ENCODE assay signal across 16 cellular contexts in genomic region chr1:201400257-201401230, GRCh38. TPM values are rescaled to one million over a fixed set of nuclear protein-coding genes. Genes with fewer than 3 reads are reported as not detected.
A peak's percentile ranks its signal among the peaks of the same experiment; 100 is the strongest.
DNase-seq lines count a peak whose midpoint lies in the region; ATAC-seq and TF ChIP-seq lines count a peak whose summit lies in the region.
"Had no signal": no experiment of that assay in that cellular context is flagged by ENCODE, and none has a peak within 500 bp of the region (broad histone marks: within the 10 kb centered on the region; RNA-seq: fewer than 3 reads in every experiment).

No MANE protein-coding gene starts in this region.

- 80% methylated on average over 12 of the region's 12 CpGs for WGBS in right cardiac atrium

- H3K27ac ChIP-seq in right cardiac atrium (ENCODE audit: low read length) = peak overlapping the region; percentile 9
- no peak overlapping the region for H3K27ac ChIP-seq in dorsolateral prefrontal cortex

- DNase-seq in Right ventricle myocardium superior = no peak
- DNase-seq in cardiac septum (ENCODE audit: low spot score) = no peak
- DNase-seq in right cardiac atrium = no peak
- peak; percentile 42 for DNase-seq in myocyte (ENCODE audit: low read depth)
- DNase-seq in dorsolateral prefrontal cortex = no peak
- DNase-seq: 8988T; activated CD4-positive, alpha-beta T cell treated with anti-CD3 and anti-CD28 coated beads for 1 hour; activated T-cell treated with anti-CD3 and anti-CD28 coated beads, Interleukin-2, amount 50 U/mL, for 1 hour; CD4-positive, alpha-beta memory T cell; GDM1; naive B cell; stimulated activated naive B cell treated with anti-CD40 and anti-IgM and Interleukin-4, amounts not matched to agents 10 μg/mL and 1 μg/mL and 100 μg/mL, for 72 hours had no signal

- ATAC-seq in Right ventricle myocardium superior (ENCODE audit: poor library complexity) = peak; percentile 21
- ATAC-seq in right cardiac atrium = no peak
- ATAC-seq in GM18520 (IDR thresholded peaks at IDR 0.05; ENCODE audit: unreplicated experiment) = no peak
- no peak for ATAC-seq in GM21576 (IDR thresholded peaks at IDR 0.05; ENCODE audit: unreplicated experiment)
- ATAC-seq in HG02588 (IDR thresholded peaks at IDR 0.05; ENCODE audit: unreplicated experiment) = no peak
- ATAC-seq: stimulated activated naive B cell treated with anti-CD40 and anti-IgM and Interleukin-4, amounts not matched to agents 10 μg/mL and 1 μg/mL and 100 μg/mL, for 72 hours had no signal

- H3K27me3 ChIP-seq in right cardiac atrium (ENCODE audit: control insufficient read depth, insufficient read depth) (no peaks in the 10 kb centered on the region), dorsolateral prefrontal cortex (peaks cover 0 to 34% (median 23%) of the 10 kb centered on the region in 45 donors)

- no peaks in the 10 kb centered on the region for H3K9me3 ChIP-seq in right cardiac atrium (ENCODE audit: control insufficient read depth, low read length)

- H3K4me1 ChIP-seq in right cardiac atrium (ENCODE audit: control insufficient read depth, insufficient read depth, low read length) = peaks cover 2% of the 10 kb centered on the region

- TF ChIP-seq CTCF in dorsolateral prefrontal cortex (IDR thresholded peaks at IDR 0.05 in 54 of 56, conservative IDR thresholded peaks at IDR 0.05 in 2 of 56; ENCODE audit: low read depth in 1 of 56, partially characterized antibody in 56 of 56) = no peak

- intact Hi-C loops in Right ventricle myocardium superior (cut with DNase I) (no loop called here), cardiac septum (cut with DNase I) (loop anchor here (5.0 kb wide), 1 partner anchor 128 kb away; no protein-coding TSS in a partner anchor), right cardiac atrium (cut with DNase I) (loop anchor here in 1 of 4 donors (10.0 kb wide), 1 partner anchor 146 kb away; no protein-coding TSS in a partner anchor), dorsolateral prefrontal cortex (cut with DNase I) (no loop called here)

- H3K4me3 ChIP-seq in right cardiac atrium (ENCODE audit: low read length) = no peak overlapping the region
- H3K4me3 ChIP-seq in dorsolateral prefrontal cortex = no peak overlapping the region

RNA-seq across cellular contexts. Expression of gene LAD1, which starts 1.4 kb away (rescaled TPM):
- total RNA-seq in Right ventricle myocardium superior = 1.9 TPM
- total RNA-seq in cardiac septum = 12.4 TPM
- total RNA-seq in right cardiac atrium = 1 to 10 TPM; 1.3 to 4.0 (median 2.4) TPM
- polyA plus RNA-seq in right cardiac atrium = 5.0 TPM
- total RNA-seq in myocyte = 22.3 and 27.0 TPM in 2 replicates
- polyA plus RNA-seq in myocyte (2012) = 6.8 TPM
- total RNA-seq in dorsolateral prefrontal cortex = 1 to 10 TPM in 1 of 120 experiments, under 1 TPM in 1, not detected in 118; 0.32 to 1.0 TPM
- total RNA-seq: OCI-LY7 had no signal
- polyA plus RNA-seq: CD4-positive, alpha-beta memory T cell had no signal

RNA-seq across cellular contexts. Expression of gene TNNI1, which starts 21.0 kb away (rescaled TPM):
- total RNA-seq in Right ventricle myocardium superior (4.3 TPM), cardiac septum (35.5 TPM), right cardiac atrium (100 to 1,000 TPM in 2 of 4 donors, 10 to 100 TPM in 2; 77.9 to 215 (median 100) TPM), myocyte (9,118 and 11,163 TPM in 2 replicates), dorsolateral prefrontal cortex (under 1 TPM in 3 of 120 experiments, not detected in 117; 0.32 to 0.99 (median 0.66) TPM)
- 81.3 TPM for polyA plus RNA-seq in right cardiac atrium
- polyA plus RNA-seq in myocyte (2012) = 4,992 TPM
- total RNA-seq: CD4-positive, alpha-beta memory T cell had no signal
- polyA plus RNA-seq: CD4-positive, alpha-beta memory T cell had no signal

RNA-seq across cellular contexts. Expression of gene TNNT2, which starts 23.1 kb away (rescaled TPM):
- 9,128 TPM for total RNA-seq in Right ventricle myocardium superior
- total RNA-seq in cardiac septum = 8,017 TPM
- total RNA-seq in right cardiac atrium = 1,000 to 10,000 TPM; 5,203 to 7,292 (median 7,185) TPM
- 16,707 TPM for polyA plus RNA-seq in right cardiac atrium
- total RNA-seq in myocyte = 3,022 and 4,635 TPM in 2 replicates
- 2,977 TPM for polyA plus RNA-seq in myocyte (2012)
- 10 to 100 TPM; 12.2 to 91.1 (median 35.5) TPM for total RNA-seq in dorsolateral prefrontal cortex
- total RNA-seq: CD4-positive, alpha-beta memory T cell; OCI-LY7 had no signal
- polyA plus RNA-seq: CD4-positive, alpha-beta memory T cell had no signal

Comparison
In these comparisons a context has a peak if more than half of its experiments do, and no peak if none do; other contexts are left out.
1. RNA of gene TNNI1, which starts 21.0 kb away (total RNA-seq): 9,118 to 11,163 TPM in myocyte; 77.9 to 215 TPM in right cardiac atrium, 35.5 TPM in cardiac septum (single experiment), 4.3 TPM in Right ventricle myocardium superior (single experiment) and 0.32 to 0.99 TPM in dorsolateral prefrontal cortex; every median in the first group is over 10 times any median in the second.
2. RNA of gene TNNT2, which starts 23.1 kb away (total RNA-seq): 9,128 TPM in Right ventricle myocardium superior (single experiment), 8,017 TPM in cardiac septum (single experiment), 5,203 to 7,292 TPM in right cardiac atrium and 3,022 to 4,635 TPM in myocyte; 12.2 to 91.1 TPM in dorsolateral prefrontal cortex; every median in the first group is over 10 times any median in the second.